8 cellular contexts compared by ENCODE assay signal in genomic region chr1:92960395-92961130, GRCh38. TPM values are rescaled to one million over a fixed set of nuclear protein-coding genes. Genes with fewer than 3 reads are reported as not detected.
DNase-seq lines count a peak whose midpoint lies in the region; ATAC-seq and TF ChIP-seq lines count a peak whose summit lies in the region.

No MANE protein-coding gene starts in this region.

- H3K4me3 Mint-ChIP-seq in T-helper 17 cell = no peak overlapping the region

- H3K36me3 Mint-ChIP-seq in T-helper 17 cell (ENCODE audit: low read depth) = no peaks in the 10 kb centered on the region

- DNase-seq in NCI-H1092 treated with DMSO at 0.1 percent for 48 hours (lab: John Stamatoyannopoulos, UW) (peak; percentile 71), T-helper 17 cell (peak; percentile 22 to 57 (median 36)), astrocyte of the hippocampus (ENCODE audit: low read depth, low spot score) (peak; percentile 88), hippocampal formation (lab: John Stamatoyannopoulos, UW) (peak; percentile 75 to 92), retinal pigment epithelial cell (ENCODE audit: low read depth) (peak; percentile 81), NCI-H1048 (lab: John Stamatoyannopoulos, UW) (no peak)

- H3K27me3 Mint-ChIP-seq in T-helper 17 cell = no peaks in the 10 kb centered on the region

- peak overlapping the region; percentile 97 for H3K27ac Mint-ChIP-seq in T-helper 17 cell

- no peaks in the 10 kb centered on the region for H3K9me3 ChIP-seq in T-helper 17 cell (ENCODE audit: control insufficient read depth, low read length, poor library complexity, severe bottlenecking)

- peak; percentile 29 for ATAC-seq in HG02623 (IDR thresholded peaks at IDR 0.05; ENCODE audit: unreplicated experiment)
- ATAC-seq in T-helper 17 cell = peak; percentile 57

- peaks cover 36% of the 10 kb centered on the region for H3K4me1 Mint-ChIP-seq in T-helper 17 cell

- H3K4me3 ChIP-seq in retinal pigment epithelial cell (ENCODE audit: low read length) = peak overlapping the region; percentile 77

- TF ChIP-seq CTCF in GM12873 (IDR thresholded peaks at IDR 0.05; ENCODE audit: insufficient read depth, low read depth, low read length, missing control alignments) = peak; percentile 77
- peak; percentile 77 for TF ChIP-seq CTCF in retinal pigment epithelial cell (conservative IDR thresholded peaks at IDR 0.05; ENCODE audit: low read depth, low read length)

RNA-seq across cellular contexts. Expression of gene DIPK1A, which starts 0.7 kb away (rescaled TPM):
- 1 to 10 TPM; 7.9 to 8.7 TPM for total RNA-seq in T-helper 17 cell
